In genomic region chrX:47145408-47146120, GRCh38 we compare ENCODE assay signal across 8 cellular contexts. TPM values are rescaled to one million over a fixed set of nuclear protein-coding genes. Genes with fewer than 3 reads are reported as not detected.
DNase-seq lines count a peak whose midpoint lies in the region; ATAC-seq and TF ChIP-seq lines count a peak whose summit lies in the region.

No MANE protein-coding gene starts in this region.

- H3K4me3 Mint-ChIP-seq in activated CD4-positive, alpha-beta memory T cell treated with anti-CD3 and anti-CD28 coated beads for 36 hours, result peak overlapping the region; percentile 99

- CTCF ChIA-PET in activated CD4-positive, alpha-beta memory T cell treated with anti-CD3 and anti-CD28 coated beads for 36 hours (lab: Charles Lee), result interaction anchor here (0.6 to 2.0 kb wide), 7 partner anchors 10 to 378 kb away, joined by 3 to 8 read pairs (median 3); no protein-coding TSS in a partner anchor

- peak overlapping the region; percentile 76 for H3K4me2 ChIP-seq in parathyroid adenoma (ENCODE audit: low read length)

- no peaks in the 10 kb centered on the region for H3K4me1 ChIP-seq in parathyroid adenoma

- H2AFZ ChIP-seq in parathyroid adenoma, result peak overlapping the region; percentile 88

- H3K9me3 Mint-ChIP-seq in activated CD4-positive, alpha-beta memory T cell treated with anti-CD3 and anti-CD28 coated beads for 36 hours, result no peaks in the 10 kb centered on the region

- H3K36me3 Mint-ChIP-seq in activated CD4-positive, alpha-beta memory T cell treated with anti-CD3 and anti-CD28 coated beads for 36 hours, result peaks cover 22% of the 10 kb centered on the region

- H3K27me3 Mint-ChIP-seq in activated CD4-positive, alpha-beta memory T cell treated with anti-CD3 and anti-CD28 coated beads for 36 hours, result no peaks in the 10 kb centered on the region

- H3K4me1 Mint-ChIP-seq in activated CD4-positive, alpha-beta memory T cell treated with anti-CD3 and anti-CD28 coated beads for 36 hours (ENCODE audit: low read depth), result peaks cover 30% of the 10 kb centered on the region

- H3K27ac ChIP-seq in 22Rv1 (peak overlapping the region; percentile 92), parathyroid adenoma (peak overlapping the region; percentile 97)

- POLR2A ChIA-PET in activated CD4-positive, alpha-beta memory T cell treated with anti-CD3 and anti-CD28 coated beads for 36 hours (lab: Charles Lee), result interaction anchor here (0.6 to 1.3 kb wide), 5 partner anchors 13 to 125 kb away, joined by 3 to 14 read pairs (median 7); partner anchors contain the start of gene CDK16

- intact Hi-C loops in activated CD4-positive, alpha-beta memory T cell treated with anti-CD3 and anti-CD28 coated beads for 36 hours (cut with micrococcal nuclease), result loop anchor here (1.0 to 10.0 kb wide), 4 partner anchors 45 to 509 kb away; partner anchors contain the start of genes ELK1, RP2, UXT and ZNF41

- no peaks in the 10 kb centered on the region for H3K27me3 ChIP-seq in parathyroid adenoma (ENCODE audit: control insufficient read depth, insufficient read depth, low read length)

- H3K4me3 ChIP-seq in fibroblast of villous mesenchyme (ENCODE audit: low read depth, low read length) (peak overlapping the region; percentile 81), parathyroid adenoma (ENCODE audit: low read depth, low read length) (peak overlapping the region; percentile 85)

- no peaks in the 10 kb centered on the region for H3K9me3 ChIP-seq in parathyroid adenoma (ENCODE audit: control insufficient read depth, low read length)

- TF ChIP-seq CTCF in 22Rv1 (IDR thresholded peaks at IDR 0.05) (no peak), fibroblast of villous mesenchyme (IDR thresholded peaks at IDR 0.05; ENCODE audit: insufficient read depth, low read depth, low read length) (no peak), parathyroid adenoma (IDR thresholded peaks at IDR 0.05) (no peak)

- peak overlapping the region; percentile 90 for H3K9ac ChIP-seq in parathyroid adenoma

- peaks cover 13% of the 10 kb centered on the region for H3K79me2 ChIP-seq in parathyroid adenoma

- ATAC-seq in GM18499 (IDR thresholded peaks at IDR 0.05; ENCODE audit: insufficient read depth, unreplicated experiment) (peak; percentile 8), HG03108 (IDR thresholded peaks at IDR 0.05; ENCODE audit: unreplicated experiment) (peak; percentile 21)

- H3K36me3 ChIP-seq in parathyroid adenoma (ENCODE audit: control insufficient read depth, insufficient read depth, low read length), result no peaks in the 10 kb centered on the region

- H3K27ac Mint-ChIP-seq in activated CD4-positive, alpha-beta memory T cell treated with anti-CD3 and anti-CD28 coated beads for 36 hours, result peak overlapping the region; percentile 100

- peak; percentile 25 for DNase-seq in activated CD4-positive, alpha-beta memory T cell treated with anti-CD3 and anti-CD28 coated beads for 36 hours
- no peak for DNase-seq in fibroblast of villous mesenchyme (ENCODE audit: low read depth)
- DNase-seq in cerebellar cortex (ENCODE audit: low spot score), result no peak
- no peak for DNase-seq in stimulated activated CD4-positive, alpha-beta T cell treated with anti-CD3 and anti-CD28 coated beads, Interleukin-1b, Interleukin-23, amount 100 ng/mL, for 48 hours

RNA-seq across cellular contexts. Expression of gene RBM10, which starts 0.5 kb away (rescaled TPM):
- total RNA-seq in activated CD4-positive, alpha-beta memory T cell treated with anti-CD3 and anti-CD28 coated beads for 36 hours, result 10 to 100 TPM; 61.0 to 62.3 TPM
- 39.6 and 49.2 TPM in 2 replicates for total RNA-seq in fibroblast of villous mesenchyme

RNA-seq across cellular contexts. Expression of gene NDUFB11, which starts 1.1 kb away (rescaled TPM):
- total RNA-seq in activated CD4-positive, alpha-beta memory T cell treated with anti-CD3 and anti-CD28 coated beads for 36 hours, result 10 to 100 TPM; 86.4 to 89.1 TPM
- total RNA-seq in fibroblast of villous mesenchyme, result 55.3 and 83.1 TPM in 2 replicates

RNA-seq across cellular contexts. Expression of gene UBA1, which starts 48.1 kb away (rescaled TPM):
- 100 to 1,000 TPM; 266 to 278 TPM for total RNA-seq in activated CD4-positive, alpha-beta memory T cell treated with anti-CD3 and anti-CD28 coated beads for 36 hours
- 189 and 212 TPM in 2 replicates for total RNA-seq in fibroblast of villous mesenchyme
